Comparison of ENCODE assay signal across 1 cellular context in the genomic region with DNA sequence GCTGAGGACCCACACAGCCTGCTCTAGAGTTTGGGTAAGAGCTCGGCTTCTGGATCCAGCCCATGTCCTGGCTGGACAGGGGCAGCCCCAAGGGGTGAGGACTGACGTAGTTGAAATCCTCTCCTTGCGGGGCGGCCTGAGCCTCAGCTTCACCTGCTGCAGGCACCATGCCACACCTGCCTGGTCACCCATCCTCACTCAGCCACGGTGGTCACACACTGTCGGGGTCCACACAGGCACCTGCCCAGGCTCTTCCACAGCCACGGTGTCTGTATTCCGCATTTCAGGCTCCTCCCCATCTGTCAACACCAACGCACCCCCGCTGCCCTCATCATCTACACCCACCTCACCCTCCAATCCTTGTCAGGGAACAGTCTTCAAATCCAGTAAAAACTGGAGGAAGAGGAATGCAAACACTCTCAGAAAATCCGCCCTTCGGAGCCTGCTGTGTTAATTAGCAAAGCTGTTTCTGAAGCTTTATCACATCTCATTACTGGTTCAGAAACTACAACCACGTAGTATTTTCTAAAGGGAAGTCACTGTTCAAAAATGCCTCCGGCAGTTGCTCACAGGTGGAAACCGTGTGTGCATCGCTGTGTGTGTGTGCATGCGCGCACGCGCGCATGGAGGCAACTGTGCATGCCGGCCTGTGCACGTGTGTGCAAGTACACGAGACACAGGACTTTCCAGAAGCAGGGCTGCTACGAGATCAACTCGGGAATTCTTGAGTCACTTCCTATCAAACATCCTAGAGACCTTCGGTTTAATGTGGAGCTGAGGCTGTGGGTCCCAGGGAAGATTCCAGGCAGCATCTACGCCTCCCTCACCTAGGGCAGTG.
TF ChIP-seq lines count a peak whose summit lies in the region.

No MANE protein-coding gene starts in this region.

TF ChIP-seq in GM23338, 12 proteins besides CTCF, POLR2A, EP300 and RAD21 (continued from another document):
- TF ChIP-seq, protein P1, sequence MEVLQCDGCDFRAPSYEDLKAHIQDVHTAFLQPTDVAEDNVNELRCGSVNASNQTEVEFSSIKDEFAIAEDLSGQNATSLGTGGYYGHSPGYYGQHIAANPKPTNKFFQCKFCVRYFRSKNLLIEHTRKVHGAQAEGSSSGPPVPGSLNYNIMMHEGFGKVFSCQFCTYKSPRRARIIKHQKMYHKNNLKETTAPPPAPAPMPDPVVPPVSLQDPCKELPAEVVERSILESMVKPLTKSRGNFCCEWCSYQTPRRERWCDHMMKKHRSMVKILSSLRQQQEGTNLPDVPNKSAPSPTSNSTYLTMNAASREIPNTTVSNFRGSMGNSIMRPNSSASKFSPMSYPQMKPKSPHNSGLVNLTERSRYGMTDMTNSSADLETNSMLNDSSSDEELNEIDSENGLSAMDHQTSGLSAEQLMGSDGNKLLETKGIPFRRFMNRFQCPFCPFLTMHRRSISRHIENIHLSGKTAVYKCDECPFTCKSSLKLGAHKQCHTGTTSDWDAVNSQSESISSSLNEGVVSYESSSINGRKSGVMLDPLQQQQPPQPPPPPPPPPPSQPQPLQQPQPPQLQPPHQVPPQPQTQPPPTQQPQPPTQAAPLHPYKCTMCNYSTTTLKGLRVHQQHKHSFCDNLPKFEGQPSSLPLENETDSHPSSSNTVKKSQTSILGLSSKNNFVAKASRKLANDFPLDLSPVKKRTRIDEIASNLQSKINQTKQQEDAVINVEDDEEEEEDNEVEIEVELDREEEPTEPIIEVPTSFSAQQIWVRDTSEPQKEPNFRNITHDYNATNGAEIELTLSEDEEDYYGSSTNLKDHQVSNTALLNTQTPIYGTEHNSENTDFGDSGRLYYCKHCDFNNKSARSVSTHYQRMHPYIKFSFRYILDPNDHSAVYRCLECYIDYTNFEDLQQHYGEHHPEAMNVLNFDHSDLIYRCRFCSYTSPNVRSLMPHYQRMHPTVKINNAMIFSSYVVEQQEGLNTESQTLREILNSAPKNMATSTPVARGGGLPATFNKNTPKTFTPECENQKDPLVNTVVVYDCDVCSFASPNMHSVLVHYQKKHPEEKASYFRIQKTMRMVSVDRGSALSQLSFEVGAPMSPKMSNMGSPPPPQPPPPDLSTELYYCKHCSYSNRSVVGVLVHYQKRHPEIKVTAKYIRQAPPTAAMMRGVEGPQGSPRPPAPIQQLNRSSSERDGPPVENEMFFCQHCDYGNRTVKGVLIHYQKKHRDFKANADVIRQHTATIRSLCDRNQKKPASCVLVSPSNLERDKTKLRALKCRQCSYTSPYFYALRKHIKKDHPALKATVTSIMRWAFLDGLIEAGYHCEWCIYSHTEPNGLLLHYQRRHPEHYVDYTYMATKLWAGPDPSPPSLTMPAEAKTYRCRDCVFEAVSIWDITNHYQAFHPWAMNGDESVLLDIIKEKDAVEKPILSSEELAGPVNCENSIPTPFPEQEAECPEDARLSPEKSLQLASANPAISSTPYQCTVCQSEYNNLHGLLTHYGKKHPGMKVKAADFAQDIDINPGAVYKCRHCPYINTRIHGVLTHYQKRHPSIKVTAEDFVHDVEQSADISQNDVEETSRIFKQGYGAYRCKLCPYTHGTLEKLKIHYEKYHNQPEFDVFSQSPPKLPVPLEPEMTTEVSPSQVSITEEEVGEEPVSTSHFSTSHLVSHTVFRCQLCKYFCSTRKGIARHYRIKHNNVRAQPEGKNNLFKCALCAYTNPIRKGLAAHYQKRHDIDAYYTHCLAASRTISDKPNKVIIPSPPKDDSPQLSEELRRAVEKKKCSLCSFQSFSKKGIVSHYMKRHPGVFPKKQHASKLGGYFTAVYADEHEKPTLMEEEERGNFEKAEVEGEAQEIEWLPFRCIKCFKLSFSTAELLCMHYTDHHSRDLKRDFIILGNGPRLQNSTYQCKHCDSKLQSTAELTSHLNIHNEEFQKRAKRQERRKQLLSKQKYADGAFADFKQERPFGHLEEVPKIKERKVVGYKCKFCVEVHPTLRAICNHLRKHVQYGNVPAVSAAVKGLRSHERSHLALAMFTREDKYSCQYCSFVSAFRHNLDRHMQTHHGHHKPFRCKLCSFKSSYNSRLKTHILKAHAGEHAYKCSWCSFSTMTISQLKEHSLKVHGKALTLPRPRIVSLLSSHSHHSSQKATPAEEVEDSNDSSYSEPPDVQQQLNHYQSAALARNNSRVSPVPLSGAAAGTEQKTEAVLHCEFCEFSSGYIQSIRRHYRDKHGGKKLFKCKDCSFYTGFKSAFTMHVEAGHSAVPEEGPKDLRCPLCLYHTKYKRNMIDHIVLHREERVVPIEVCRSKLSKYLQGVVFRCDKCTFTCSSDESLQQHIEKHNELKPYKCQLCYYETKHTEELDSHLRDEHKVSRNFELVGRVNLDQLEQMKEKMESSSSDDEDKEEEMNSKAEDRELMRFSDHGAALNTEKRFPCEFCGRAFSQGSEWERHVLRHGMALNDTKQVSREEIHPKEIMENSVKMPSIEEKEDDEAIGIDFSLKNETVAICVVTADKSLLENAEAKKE (CRISPR knock-in tag; IDR thresholded peaks at IDR 0.05), result no peak
- TF ChIP-seq EZH2 (IDR thresholded peaks at IDR 0.05; ENCODE audit: low read depth, unreplicated experiment) (no peak), POLR2AphosphoS5 (IDR thresholded peaks at IDR 0.05; ENCODE audit: low read depth) (no peak), CREB1 (CRISPR knock-in tag; IDR thresholded peaks at IDR 0.05; ENCODE audit: low read depth) (no peak), ZNF114 (CRISPR knock-in tag; IDR thresholded peaks at IDR 0.05) (no peak)
TF ChIP-seq in GM23338: peak in this region for 0.
